In the genomic region with DNA sequence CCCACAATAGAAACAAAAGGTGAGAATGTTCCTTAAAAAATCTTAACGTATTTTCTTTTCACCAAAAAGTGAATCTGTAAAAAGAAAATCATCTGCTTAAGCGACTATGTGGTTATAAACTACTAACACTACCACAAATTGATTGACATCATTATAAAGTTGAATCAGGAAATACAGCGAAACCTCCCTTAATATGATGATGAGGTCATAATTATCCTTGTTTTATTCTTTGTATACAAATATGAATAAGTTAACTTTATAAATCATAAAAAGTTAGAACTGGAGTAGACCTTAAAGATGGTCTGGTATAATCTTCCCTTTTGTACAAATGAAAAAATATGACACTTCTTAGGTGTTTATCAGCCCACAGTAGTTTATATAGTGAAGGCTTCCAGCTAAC, we compare ENCODE assay signal across 19 cellular contexts.
"Had no signal": no experiment of that assay in that cellular context is flagged by ENCODE, and none has a peak within 500 bp of the region (broad histone marks: within the 10 kb centered on the region; RNA-seq: fewer than 3 reads in every experiment).

No MANE protein-coding gene starts in this region.

- H3K9me3 ChIP-seq: colonic mucosa, lower lobe of right lung, ovary, sigmoid colon, transverse colon, vagina had no signal

- H3K27me3 ChIP-seq: colonic mucosa, neural progenitor cell, ovary, sigmoid colon, transverse colon, vagina had no signal

- H3K27ac Mint-ChIP-seq: activated naive CD4-positive, alpha-beta T cell treated with anti-CD3 and anti-CD28 coated beads, Interleukin-2, amount 10 ng/mL, durations not matched to agents 7 days and 5 days; activated T-helper 2 cell treated with anti-CD3 and anti-CD28 coated beads, Interferon-gamma antibody, Interleukin-2, Interleukin-4, amounts not matched to agents 10 μg/mL and 5 μg/mL and 100 μg/mL, durations not matched to agents 14 hours and 24 hours and 36 hours; neural progenitor cell had no signal

- H3K4me1 ChIP-seq: colonic mucosa, neural progenitor cell, sigmoid colon had no signal

- H3K4me3 Mint-ChIP-seq: activated naive CD4-positive, alpha-beta T cell treated with anti-CD3 and anti-CD28 coated beads, Interleukin-2, amount 10 ng/mL, durations not matched to agents 7 days and 5 days; neural progenitor cell had no signal

- H2AFZ ChIP-seq: neural progenitor cell had no signal

- H3K27me3 Mint-ChIP-seq: activated naive CD4-positive, alpha-beta T cell treated with anti-CD3 and anti-CD28 coated beads, Interleukin-2, amount 10 ng/mL, durations not matched to agents 7 days and 5 days had no signal

- ATAC-seq: left cardiac atrium, lower lobe of right lung had no signal

- H3K36me3 Mint-ChIP-seq: neural progenitor cell had no signal

- DNase-seq: activated CD4-positive, alpha-beta T cell treated with anti-CD3 and anti-CD28 coated beads, Interleukin-2, amount 50 U/mL, for 1 hour; activated CD4-positive, CD25-positive, alpha-beta regulatory T cell; activated naive CD4-positive, alpha-beta T cell treated with anti-CD3 and anti-CD28 coated beads, Interleukin-2, amount 10 ng/mL, durations not matched to agents 7 days and 5 days; activated T-cell treated with anti-CD3 and anti-CD28 coated beads for 4 hours; amniotic stem cell; caudate nucleus; colonic mucosa; foreskin fibroblast; left cardiac atrium; lower lobe of right lung; ovary; sigmoid colon; stimulated activated CD4-positive, alpha-beta T cell treated with anti-CD3 and anti-CD28 coated beads, Interleukin-4, amount 100 ng/mL, for 1 hour; stimulated activated naive CD4-positive, alpha-beta T cell; T-helper 2 cell; transverse colon had no signal

- H3K4me3 ChIP-seq: colonic mucosa, lower lobe of right lung, neural progenitor cell, ovary, sigmoid colon, transverse colon, vagina had no signal

- H3K4me1 Mint-ChIP-seq: neural progenitor cell had no signal

- H3K36me3 ChIP-seq: colonic mucosa, neural progenitor cell, ovary, transverse colon had no signal

- H3K9ac ChIP-seq: neural progenitor cell had no signal

- H3K4me2 ChIP-seq: neural progenitor cell had no signal

- H3K27ac ChIP-seq: colonic mucosa, lower lobe of right lung, neural progenitor cell, ovary, sigmoid colon, transverse colon, vagina had no signal

- H3K9me3 Mint-ChIP-seq: activated naive CD4-positive, alpha-beta T cell treated with anti-CD3 and anti-CD28 coated beads, Interleukin-2, amount 10 ng/mL, durations not matched to agents 7 days and 5 days; activated T-helper 2 cell treated with anti-CD3 and anti-CD28 coated beads, Interferon-gamma antibody, Interleukin-2, Interleukin-4, amounts not matched to agents 10 μg/mL and 5 μg/mL and 100 μg/mL, durations not matched to agents 14 hours and 24 hours and 36 hours; neural progenitor cell had no signal
